In the genomic region with DNA sequence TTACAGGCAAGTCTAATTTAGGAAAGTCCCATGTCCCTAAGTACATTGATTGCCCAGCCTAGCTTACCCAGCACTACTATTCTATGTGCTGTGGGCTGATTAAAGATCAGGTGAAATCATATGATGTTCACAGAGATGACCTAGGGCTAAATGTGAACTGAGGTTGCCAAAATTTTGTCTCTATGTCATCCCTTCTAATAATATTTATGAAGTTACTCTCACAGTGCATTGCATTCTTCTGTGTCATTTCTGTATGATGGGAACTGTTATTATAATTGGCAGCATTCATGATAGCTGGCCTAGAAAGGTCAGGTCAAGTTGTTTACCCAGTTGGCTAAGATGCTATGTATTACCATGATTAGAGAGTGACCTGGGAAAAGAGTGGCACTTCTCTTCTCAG, we compare ENCODE assay signal across 3 cellular contexts.
TF ChIP-seq lines count a peak whose summit lies in the region.

No MANE protein-coding gene starts in this region.

TF ChIP-seq in liver, 16 proteins besides CTCF, POLR2A, EP300 and RAD21:
- TF ChIP-seq, protein P1, sequence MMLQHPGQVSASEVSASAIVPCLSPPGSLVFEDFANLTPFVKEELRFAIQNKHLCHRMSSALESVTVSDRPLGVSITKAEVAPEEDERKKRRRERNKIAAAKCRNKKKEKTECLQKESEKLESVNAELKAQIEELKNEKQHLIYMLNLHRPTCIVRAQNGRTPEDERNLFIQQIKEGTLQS (IDR thresholded peaks at IDR 0.05): no peak
- TF ChIP-seq YY1 (IDR thresholded peaks at IDR 0.05) (no peak), TAF1 (conservative IDR thresholded peaks at IDR 0.05) (no peak), HNF4A (conservative IDR thresholded peaks at IDR 0.05) (peak in 1 of 2 donors; percentile 24), FOXA2 (IDR thresholded peaks at IDR 0.05) (peak; percentile 23), SP1 (IDR thresholded peaks at IDR 0.05) (no peak), FOXA1 (IDR thresholded peaks at IDR 0.05) (no peak), RXRA (IDR thresholded peaks at IDR 0.05) (peak in 1 of 2 donors; percentile 64), HNF4G (IDR thresholded peaks at IDR 0.05) (no peak), NR2F2 (IDR thresholded peaks at IDR 0.05) (peak; percentile 14)
- TF ChIP-seq, protein P2, sequence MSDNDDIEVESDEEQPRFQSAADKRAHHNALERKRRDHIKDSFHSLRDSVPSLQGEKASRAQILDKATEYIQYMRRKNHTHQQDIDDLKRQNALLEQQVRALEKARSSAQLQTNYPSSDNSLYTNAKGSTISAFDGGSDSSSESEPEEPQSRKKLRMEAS (IDR thresholded peaks at IDR 0.05): peak; percentile 9
- TF ChIP-seq, protein P3, sequence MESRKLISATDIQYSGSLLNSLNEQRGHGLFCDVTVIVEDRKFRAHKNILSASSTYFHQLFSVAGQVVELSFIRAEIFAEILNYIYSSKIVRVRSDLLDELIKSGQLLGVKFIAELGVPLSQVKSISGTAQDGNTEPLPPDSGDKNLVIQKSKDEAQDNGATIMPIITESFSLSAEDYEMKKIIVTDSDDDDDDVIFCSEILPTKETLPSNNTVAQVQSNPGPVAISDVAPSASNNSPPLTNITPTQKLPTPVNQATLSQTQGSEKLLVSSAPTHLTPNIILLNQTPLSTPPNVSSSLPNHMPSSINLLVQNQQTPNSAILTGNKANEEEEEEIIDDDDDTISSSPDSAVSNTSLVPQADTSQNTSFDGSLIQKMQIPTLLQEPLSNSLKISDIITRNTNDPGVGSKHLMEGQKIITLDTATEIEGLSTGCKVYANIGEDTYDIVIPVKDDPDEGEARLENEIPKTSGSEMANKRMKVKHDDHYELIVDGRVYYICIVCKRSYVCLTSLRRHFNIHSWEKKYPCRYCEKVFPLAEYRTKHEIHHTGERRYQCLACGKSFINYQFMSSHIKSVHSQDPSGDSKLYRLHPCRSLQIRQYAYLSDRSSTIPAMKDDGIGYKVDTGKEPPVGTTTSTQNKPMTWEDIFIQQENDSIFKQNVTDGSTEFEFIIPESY (IDR thresholded peaks at IDR 0.05): no peak

TF ChIP-seq in HepG2, 621 proteins besides CTCF, POLR2A, EP300 and RAD21:
- TF ChIP-seq ZNF709 (CRISPR knock-in tag; IDR thresholded peaks at IDR 0.05) (no peak), ARHGAP35 (CRISPR knock-in tag; IDR thresholded peaks at IDR 0.05; ENCODE audit: borderline replicate concordance) (no peak), FOSL1 (CRISPR knock-in tag; IDR thresholded peaks at IDR 0.05; ENCODE audit: borderline replicate concordance) (no peak), FLYWCH1 (CRISPR knock-in tag; IDR thresholded peaks at IDR 0.05) (no peak), ARNT (IDR thresholded peaks at IDR 0.05) (no peak), MLLT10 (CRISPR knock-in tag; IDR thresholded peaks at IDR 0.05) (no peak), ZNF136 (CRISPR knock-in tag; IDR thresholded peaks at IDR 0.05; ENCODE audit: low read depth) (no peak), SYNCRIP (IDR thresholded peaks at IDR 0.05; ENCODE audit: insufficient read depth, low read depth, low read length) (no peak), TGIF2 (CRISPR knock-in tag; IDR thresholded peaks at IDR 0.05) (no peak), U2AF1 (optimal IDR thresholded peaks at IDR 0.05; ENCODE audit: low read depth, low read length) (no peak)
TF ChIP-seq in HepG2: peak in this region for 0.

TF ChIP-seq in WTC11, 78 proteins besides CTCF, POLR2A, EP300 and RAD21:
- TF ChIP-seq, protein P4, sequence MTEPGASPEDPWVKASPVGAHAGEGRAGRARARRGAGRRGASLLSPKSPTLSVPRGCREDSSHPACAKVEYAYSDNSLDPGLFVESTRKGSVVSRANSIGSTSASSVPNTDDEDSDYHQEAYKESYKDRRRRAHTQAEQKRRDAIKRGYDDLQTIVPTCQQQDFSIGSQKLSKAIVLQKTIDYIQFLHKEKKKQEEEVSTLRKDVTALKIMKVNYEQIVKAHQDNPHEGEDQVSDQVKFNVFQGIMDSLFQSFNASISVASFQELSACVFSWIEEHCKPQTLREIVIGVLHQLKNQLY (CRISPR knock-in tag; IDR thresholded peaks at IDR 0.05): no peak
- TF ChIP-seq SP1 (CRISPR knock-in tag; conservative IDR thresholded peaks at IDR 0.05): no peak
- no peak for TF ChIP-seq ZNF121 (CRISPR knock-in tag; IDR thresholded peaks at IDR 0.05)
- TF ChIP-seq ZNF317 (CRISPR knock-in tag; IDR thresholded peaks at IDR 0.05; ENCODE audit: borderline replicate concordance, low read depth): no peak
- TF ChIP-seq ZNF232 (CRISPR knock-in tag; IDR thresholded peaks at IDR 0.05): no peak
- TF ChIP-seq OVOL2 (CRISPR knock-in tag; IDR thresholded peaks at IDR 0.05; ENCODE audit: borderline replicate concordance): no peak
- TF ChIP-seq GABPB1 (CRISPR knock-in tag; IDR thresholded peaks at IDR 0.05): no peak
- no peak for TF ChIP-seq EMX1 (CRISPR knock-in tag; IDR thresholded peaks at IDR 0.05)
- TF ChIP-seq, protein P5, sequence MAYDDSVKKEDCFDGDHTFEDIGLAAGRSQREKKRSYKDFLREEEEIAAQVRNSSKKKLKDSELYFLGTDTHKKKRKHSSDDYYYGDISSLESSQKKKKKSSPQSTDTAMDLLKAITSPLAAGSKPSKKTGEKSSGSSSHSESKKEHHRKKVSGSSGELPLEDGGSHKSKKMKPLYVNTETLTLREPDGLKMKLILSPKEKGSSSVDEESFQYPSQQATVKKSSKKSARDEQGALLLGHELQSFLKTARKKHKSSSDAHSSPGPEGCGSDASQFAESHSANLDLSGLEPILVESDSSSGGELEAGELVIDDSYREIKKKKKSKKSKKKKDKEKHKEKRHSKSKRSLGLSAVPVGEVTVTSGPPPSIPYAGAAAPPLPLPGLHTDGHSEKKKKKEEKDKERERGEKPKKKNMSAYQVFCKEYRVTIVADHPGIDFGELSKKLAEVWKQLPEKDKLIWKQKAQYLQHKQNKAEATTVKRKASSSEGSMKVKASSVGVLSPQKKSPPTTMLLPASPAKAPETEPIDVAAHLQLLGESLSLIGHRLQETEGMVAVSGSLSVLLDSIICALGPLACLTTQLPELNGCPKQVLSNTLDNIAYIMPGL (CRISPR knock-in tag; IDR thresholded peaks at IDR 0.05): no peak
- TF ChIP-seq KAT7 (CRISPR knock-in tag; IDR thresholded peaks at IDR 0.05; ENCODE audit: borderline replicate concordance): no peak
- TF ChIP-seq FOXK1 (CRISPR knock-in tag; IDR thresholded peaks at IDR 0.05): no peak
- TF ChIP-seq, protein P6, sequence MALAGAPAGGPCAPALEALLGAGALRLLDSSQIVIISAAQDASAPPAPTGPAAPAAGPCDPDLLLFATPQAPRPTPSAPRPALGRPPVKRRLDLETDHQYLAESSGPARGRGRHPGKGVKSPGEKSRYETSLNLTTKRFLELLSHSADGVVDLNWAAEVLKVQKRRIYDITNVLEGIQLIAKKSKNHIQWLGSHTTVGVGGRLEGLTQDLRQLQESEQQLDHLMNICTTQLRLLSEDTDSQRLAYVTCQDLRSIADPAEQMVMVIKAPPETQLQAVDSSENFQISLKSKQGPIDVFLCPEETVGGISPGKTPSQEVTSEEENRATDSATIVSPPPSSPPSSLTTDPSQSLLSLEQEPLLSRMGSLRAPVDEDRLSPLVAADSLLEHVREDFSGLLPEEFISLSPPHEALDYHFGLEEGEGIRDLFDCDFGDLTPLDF (CRISPR knock-in tag; IDR thresholded peaks at IDR 0.05): no peak
- TF ChIP-seq, protein P7, sequence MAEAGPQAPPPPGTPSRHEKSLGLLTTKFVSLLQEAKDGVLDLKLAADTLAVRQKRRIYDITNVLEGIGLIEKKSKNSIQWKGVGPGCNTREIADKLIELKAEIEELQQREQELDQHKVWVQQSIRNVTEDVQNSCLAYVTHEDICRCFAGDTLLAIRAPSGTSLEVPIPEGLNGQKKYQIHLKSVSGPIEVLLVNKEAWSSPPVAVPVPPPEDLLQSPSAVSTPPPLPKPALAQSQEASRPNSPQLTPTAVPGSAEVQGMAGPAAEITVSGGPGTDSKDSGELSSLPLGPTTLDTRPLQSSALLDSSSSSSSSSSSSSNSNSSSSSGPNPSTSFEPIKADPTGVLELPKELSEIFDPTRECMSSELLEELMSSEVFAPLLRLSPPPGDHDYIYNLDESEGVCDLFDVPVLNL (CRISPR knock-in tag; IDR thresholded peaks at IDR 0.05; ENCODE audit: borderline replicate concordance, low read depth): no peak
- TF ChIP-seq, protein P8, sequence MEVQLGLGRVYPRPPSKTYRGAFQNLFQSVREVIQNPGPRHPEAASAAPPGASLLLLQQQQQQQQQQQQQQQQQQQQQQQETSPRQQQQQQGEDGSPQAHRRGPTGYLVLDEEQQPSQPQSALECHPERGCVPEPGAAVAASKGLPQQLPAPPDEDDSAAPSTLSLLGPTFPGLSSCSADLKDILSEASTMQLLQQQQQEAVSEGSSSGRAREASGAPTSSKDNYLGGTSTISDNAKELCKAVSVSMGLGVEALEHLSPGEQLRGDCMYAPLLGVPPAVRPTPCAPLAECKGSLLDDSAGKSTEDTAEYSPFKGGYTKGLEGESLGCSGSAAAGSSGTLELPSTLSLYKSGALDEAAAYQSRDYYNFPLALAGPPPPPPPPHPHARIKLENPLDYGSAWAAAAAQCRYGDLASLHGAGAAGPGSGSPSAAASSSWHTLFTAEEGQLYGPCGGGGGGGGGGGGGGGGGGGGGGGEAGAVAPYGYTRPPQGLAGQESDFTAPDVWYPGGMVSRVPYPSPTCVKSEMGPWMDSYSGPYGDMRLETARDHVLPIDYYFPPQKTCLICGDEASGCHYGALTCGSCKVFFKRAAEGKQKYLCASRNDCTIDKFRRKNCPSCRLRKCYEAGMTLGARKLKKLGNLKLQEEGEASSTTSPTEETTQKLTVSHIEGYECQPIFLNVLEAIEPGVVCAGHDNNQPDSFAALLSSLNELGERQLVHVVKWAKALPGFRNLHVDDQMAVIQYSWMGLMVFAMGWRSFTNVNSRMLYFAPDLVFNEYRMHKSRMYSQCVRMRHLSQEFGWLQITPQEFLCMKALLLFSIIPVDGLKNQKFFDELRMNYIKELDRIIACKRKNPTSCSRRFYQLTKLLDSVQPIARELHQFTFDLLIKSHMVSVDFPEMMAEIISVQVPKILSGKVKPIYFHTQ (CRISPR knock-in tag; IDR thresholded peaks at IDR 0.05): no peak
- TF ChIP-seq NFYB (CRISPR knock-in tag; conservative IDR thresholded peaks at IDR 0.05; ENCODE audit: low read depth): no peak
- TF ChIP-seq, protein P9, sequence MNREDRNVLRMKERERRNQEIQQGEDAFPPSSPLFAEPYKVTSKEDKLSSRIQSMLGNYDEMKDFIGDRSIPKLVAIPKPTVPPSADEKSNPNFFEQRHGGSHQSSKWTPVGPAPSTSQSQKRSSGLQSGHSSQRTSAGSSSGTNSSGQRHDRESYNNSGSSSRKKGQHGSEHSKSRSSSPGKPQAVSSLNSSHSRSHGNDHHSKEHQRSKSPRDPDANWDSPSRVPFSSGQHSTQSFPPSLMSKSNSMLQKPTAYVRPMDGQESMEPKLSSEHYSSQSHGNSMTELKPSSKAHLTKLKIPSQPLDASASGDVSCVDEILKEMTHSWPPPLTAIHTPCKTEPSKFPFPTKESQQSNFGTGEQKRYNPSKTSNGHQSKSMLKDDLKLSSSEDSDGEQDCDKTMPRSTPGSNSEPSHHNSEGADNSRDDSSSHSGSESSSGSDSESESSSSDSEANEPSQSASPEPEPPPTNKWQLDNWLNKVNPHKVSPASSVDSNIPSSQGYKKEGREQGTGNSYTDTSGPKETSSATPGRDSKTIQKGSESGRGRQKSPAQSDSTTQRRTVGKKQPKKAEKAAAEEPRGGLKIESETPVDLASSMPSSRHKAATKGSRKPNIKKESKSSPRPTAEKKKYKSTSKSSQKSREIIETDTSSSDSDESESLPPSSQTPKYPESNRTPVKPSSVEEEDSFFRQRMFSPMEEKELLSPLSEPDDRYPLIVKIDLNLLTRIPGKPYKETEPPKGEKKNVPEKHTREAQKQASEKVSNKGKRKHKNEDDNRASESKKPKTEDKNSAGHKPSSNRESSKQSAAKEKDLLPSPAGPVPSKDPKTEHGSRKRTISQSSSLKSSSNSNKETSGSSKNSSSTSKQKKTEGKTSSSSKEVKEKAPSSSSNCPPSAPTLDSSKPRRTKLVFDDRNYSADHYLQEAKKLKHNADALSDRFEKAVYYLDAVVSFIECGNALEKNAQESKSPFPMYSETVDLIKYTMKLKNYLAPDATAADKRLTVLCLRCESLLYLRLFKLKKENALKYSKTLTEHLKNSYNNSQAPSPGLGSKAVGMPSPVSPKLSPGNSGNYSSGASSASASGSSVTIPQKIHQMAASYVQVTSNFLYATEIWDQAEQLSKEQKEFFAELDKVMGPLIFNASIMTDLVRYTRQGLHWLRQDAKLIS (CRISPR knock-in tag; IDR thresholded peaks at IDR 0.05; ENCODE audit: borderline replicate concordance): no peak
